ENCODE assay signal across 9 cellular contexts in genomic region chr20:46520976-46521579, GRCh38. TPM values are rescaled to one million over a fixed set of nuclear protein-coding genes. Genes with fewer than 3 reads are reported as not detected.
A peak's percentile ranks its signal among the peaks of the same experiment; 100 is the strongest.
DNase-seq lines count a peak whose midpoint lies in the region; ATAC-seq, FAIRE-seq and TF ChIP-seq lines count a peak whose summit lies in the region.
"Had no signal": no experiment of that assay in that cellular context is flagged by ENCODE, and none has a peak within 500 bp of the region (broad histone marks: within the 10 kb centered on the region; RNA-seq: fewer than 3 reads in every experiment).

No MANE protein-coding gene starts in this region.

- peak; percentile 55 for DNase-seq in AG10803 (ENCODE audit: low read depth)
- peak; percentile 75 for DNase-seq in GM23248
- DNase-seq in NCI-H345 treated with DMSO at 0.1 percent for 48 hours (lab: John Stamatoyannopoulos, UW; ENCODE audit: unreplicated experiment): peak; percentile 50
- peak; percentile 9 to 30 for DNase-seq in activated CD4-positive, alpha-beta T cell treated with anti-CD3 and anti-CD28 coated beads, Interleukin-2, amount 50 U/mL, for 24 hours (ENCODE audit: low read depth in 1 of 2, low spot score in 1 of 2)
- DNase-seq in endothelial cell of umbilical vein (ENCODE audit: low read depth, low spot score): peak; percentile 47
- DNase-seq in mucosa of gallbladder (ENCODE audit: low spot score): peak; percentile 58
- peak in 35 of 49 donors; percentile 2 to 56 (median 25) for DNase-seq in substantia nigra (lab: John Stamatoyannopoulos, UW)

- TF ChIP-seq CTCF in AG10803 (conservative IDR thresholded peaks at IDR 0.05; ENCODE audit: low read length): peak; percentile 76
- TF ChIP-seq CTCF in endothelial cell of umbilical vein (IDR thresholded peaks at IDR 0.05; ENCODE audit: extremely low read depth in 1 of 2, insufficient read depth in 1 of 2, low read depth in 1 of 2, low read length in 2 of 2): peak; percentile 37 to 77

- dilution Hi-C loops in endothelial cell of umbilical vein (cut with MboI; ENCODE audit: extremely low pct_ligation_motif_present, low sequenced_read_pairs): no loop called here

- no peak overlapping the region for H3K9ac ChIP-seq in GM23248
- no peak overlapping the region for H3K9ac ChIP-seq in endothelial cell of umbilical vein (replicated peaks; ENCODE audit: extremely low read depth, insufficient read depth, low read length)

- H3K9me3 ChIP-seq in GM23248 (ENCODE audit: low read depth) (no peaks in the 10 kb centered on the region), endothelial cell of umbilical vein (replicated peaks; ENCODE audit: control insufficient read depth, insufficient read depth, low read length) (no peaks in the 10 kb centered on the region)

- ATAC-seq in GM21786 (IDR thresholded peaks at IDR 0.05; ENCODE audit: unreplicated experiment): no peak

- H3K36me3 ChIP-seq in GM23248 (ENCODE audit: low read depth) (no peaks in the 10 kb centered on the region), endothelial cell of umbilical vein (ENCODE audit: control insufficient read depth in 2 of 2, extremely low read depth in 1 of 2, insufficient read depth in 2 of 2, low read length in 2 of 2) (no peaks in the 10 kb centered on the region)

- H3F3A ChIP-seq in GM23248 (ENCODE audit: insufficient read depth): no peaks in the 10 kb centered on the region

- H4K20me1 ChIP-seq in GM23248 (ENCODE audit: insufficient read depth): no peaks in the 10 kb centered on the region
- no peaks in the 10 kb centered on the region for H4K20me1 ChIP-seq in endothelial cell of umbilical vein (replicated peaks; ENCODE audit: control insufficient read depth, extremely low read depth, insufficient read depth, low read length)

- no peak overlapping the region for H3K4me2 ChIP-seq in GM23248 (ENCODE audit: unreplicated experiment)
- H3K4me2 ChIP-seq in endothelial cell of umbilical vein (ENCODE audit: insufficient read depth, low read length): no peak overlapping the region

- BruUV-seq in endothelial cell of umbilical vein (replicated peaks; lab: Mats Ljungman, UMichigan): no TSS peak

- no peaks in the 10 kb centered on the region; the same call in 1 of the 2 replicates for H3K27me3 ChIP-seq in GM23248 (replicated peaks; ENCODE audit: insufficient read depth)
- no peaks in the 10 kb centered on the region for H3K27me3 ChIP-seq in endothelial cell of umbilical vein (ENCODE audit: control insufficient read depth in 2 of 2, insufficient read depth in 2 of 2, low read length in 2 of 2)

- H3K4me1 ChIP-seq in GM23248 (ENCODE audit: insufficient read depth) (no peaks in the 10 kb centered on the region), endothelial cell of umbilical vein (ENCODE audit: control insufficient read depth, extremely low read depth, insufficient read depth, low read length) (no peaks in the 10 kb centered on the region)

- peak; percentile 76 for FAIRE-seq in endothelial cell of umbilical vein (lab: Jason Lieb, UNC)
- FAIRE-seq: islet of Langerhans had no signal

- 7 to 15% methylated on average over 4 of the region's 4 CpGs for WGBS in GM23248 (ENCODE audit: low coverage in 1 of 2, low lambda C conversion rate in 2 of 2, missing lambda C conversion rate in 2 of 2), 2 experiments

- in situ Hi-C loops in GM23248 (cut with MboI): no loop called here

- H2AFZ ChIP-seq in GM23248: no peak overlapping the region
- no peak overlapping the region for H2AFZ ChIP-seq in endothelial cell of umbilical vein (ENCODE audit: low read depth, low read length)

- H3K27ac ChIP-seq in GM23248 (no peak overlapping the region), endothelial cell of umbilical vein (ENCODE audit: insufficient read depth, low read depth, low read length) (no peak overlapping the region), substantia nigra (ENCODE audit: low read depth, low read length, poor library complexity, severe bottlenecking) (no peak overlapping the region)

- no peaks in the 10 kb centered on the region for H3K79me2 ChIP-seq in GM23248 (ENCODE audit: insufficient read depth)
- H3K79me2 ChIP-seq in endothelial cell of umbilical vein (ENCODE audit: control insufficient read depth, insufficient read depth, low read length): no peaks in the 10 kb centered on the region

- TF ChIP-seq POLR2A in endothelial cell of umbilical vein (IDR thresholded peaks at IDR 0.05; ENCODE audit: low read depth, low read length): no peak

- no peaks in the 10 kb centered on the region for H3K9me1 ChIP-seq in endothelial cell of umbilical vein (replicated peaks; ENCODE audit: control insufficient read depth, extremely low read depth, insufficient read depth, low read length)

- H3K4me3 ChIP-seq in AG10803 (ENCODE audit: low read length) (no peak overlapping the region), GM23248 (no peak overlapping the region), endothelial cell of umbilical vein (replicated peaks in 1 of 3; ENCODE audit: insufficient read depth in 1 of 3, low read depth in 1 of 3, low read length in 3 of 3) (no peak overlapping the region)

- POLR2A ChIA-PET in endothelial cell of umbilical vein (lab: Charles Lee): no interaction called here

- CTCF ChIA-PET in endothelial cell of umbilical vein (lab: Charles Lee): interaction anchor here (5.9 kb wide), 1 partner anchor 160 kb away, joined by 49 read pairs; no protein-coding TSS in a partner anchor

- intact Hi-C loops in endothelial cell of umbilical vein (cut with micrococcal nuclease): loop anchor here (1.0 kb wide), 3 partner anchors 42 to 178 kb away; no protein-coding TSS in a partner anchor

- H3K9me2 ChIP-seq in GM23248 (ENCODE audit: insufficient read depth): no peaks in the 10 kb centered on the region

TF ChIP-seq in endothelial cell of umbilical vein, 7 proteins besides CTCF, POLR2A, EP300 and RAD21:
- TF ChIP-seq JUN (IDR thresholded peaks at IDR 0.05; ENCODE audit: borderline replicate concordance, insufficient read depth, insufficient read length, low read depth) (no peak), MAX (IDR thresholded peaks at IDR 0.05; ENCODE audit: insufficient read depth, insufficient read length) (no peak), FOS (IDR thresholded peaks at IDR 0.05; ENCODE audit: borderline replicate concordance, insufficient read depth, low read length) (no peak), MYC (IDR thresholded peaks at IDR 0.05; ENCODE audit: low read depth, low read length) (no peak), POLR2AphosphoS5 (IDR thresholded peaks at IDR 0.05; ENCODE audit: insufficient read depth, low read depth, low read length) (no peak), EZH2 (IDR thresholded peaks at IDR 0.05; ENCODE audit: borderline replicate concordance, low read depth, low read length, severe bottlenecking) (no peak), GATA2 (IDR thresholded peaks at IDR 0.05; ENCODE audit: insufficient read depth, insufficient read length, low read depth, low read length) (no peak)

RNA-seq across cellular contexts. Expression of gene ZNF334, which starts 7.7 kb away (rescaled TPM):
- 1.4 TPM in 2 replicates for total RNA-seq in GM23248 (2014; rRNA removed; shearing (Covaris generic))
- polyA plus RNA-seq in GM23248 (2016; fragmentation: Nextera tagmentation; extraction: Ambion mirVana) (1.1 and 1.2 TPM in 2 replicates), endothelial cell of umbilical vein (0.03 and 0.08 TPM in 2 replicates)
- total RNA-seq in endothelial cell of umbilical vein (0.30 and 1.6 TPM in 2 replicates), mucosa of gallbladder (7.7 TPM)
- polyA plus RNA-seq in endothelial cell of umbilical vein (2011; cell fraction: cytosol; rRNA removed): 0.03 and 0.04 TPM in 2 replicates
- 0.69 and 0.75 TPM in 2 replicates for polyA plus RNA-seq in endothelial cell of umbilical vein (2011; cell fraction: nucleus; rRNA removed)
- 0.13 and 0.25 TPM in 2 replicates for polyA plus RNA-seq in endothelial cell of umbilical vein (2012)
- 0.13 TPM in 1 of 2 replicates, not detected in the other for polyA minus RNA-seq in endothelial cell of umbilical vein
- polyA minus RNA-seq in endothelial cell of umbilical vein (2011; cell fraction: cytosol; rRNA and poly(A)+ RNA removed): not detected
- polyA minus RNA-seq in endothelial cell of umbilical vein (2011; cell fraction: nucleus; rRNA and poly(A)+ RNA removed): 0.19 and 0.24 TPM in 2 replicates

RNA-seq across cellular contexts. Expression of gene OCSTAMP, which starts 29.4 kb away (rescaled TPM):
- total RNA-seq in GM23248 (2014; rRNA removed; shearing (Covaris generic)): not detected in 2 replicates
- polyA plus RNA-seq in GM23248 (2016; fragmentation: Nextera tagmentation; extraction: Ambion mirVana) (not detected in 2 replicates), endothelial cell of umbilical vein (not detected in 2 replicates)
- total RNA-seq in endothelial cell of umbilical vein (not detected in 2 replicates), mucosa of gallbladder (not detected)
- not detected in 2 replicates for polyA plus RNA-seq in endothelial cell of umbilical vein (2011; cell fraction: cytosol; rRNA removed)
- polyA plus RNA-seq in endothelial cell of umbilical vein (2011; cell fraction: nucleus; rRNA removed): not detected in 2 replicates
- polyA plus RNA-seq in endothelial cell of umbilical vein (2012): not detected in 2 replicates
- polyA minus RNA-seq in endothelial cell of umbilical vein: not detected in 2 replicates
- not detected for polyA minus RNA-seq in endothelial cell of umbilical vein (2011; cell fraction: cytosol; rRNA and poly(A)+ RNA removed)
- polyA minus RNA-seq in endothelial cell of umbilical vein (2011; cell fraction: nucleus; rRNA and poly(A)+ RNA removed): not detected in 2 replicates

Comparison
In these comparisons a context has a peak if more than half of its experiments do, and no peak if none do; other contexts are left out.
1. DNase-seq: peak in every context shown above with its lines; median percentile 75 in GM23248; 58 in mucosa of gallbladder; 55 in AG10803; 50 in NCI-H345 treated with DMSO at 0.1 percent for 48 hours; 47 in endothelial cell of umbilical vein; 25 in substantia nigra; 20 in activated CD4-positive, alpha-beta T cell treated with anti-CD3 and anti-CD28 coated beads, Interleukin-2, amount 50 U/mL, for 24 hours.